ENCODE assay signal across 26 cellular contexts in the genomic region with DNA sequence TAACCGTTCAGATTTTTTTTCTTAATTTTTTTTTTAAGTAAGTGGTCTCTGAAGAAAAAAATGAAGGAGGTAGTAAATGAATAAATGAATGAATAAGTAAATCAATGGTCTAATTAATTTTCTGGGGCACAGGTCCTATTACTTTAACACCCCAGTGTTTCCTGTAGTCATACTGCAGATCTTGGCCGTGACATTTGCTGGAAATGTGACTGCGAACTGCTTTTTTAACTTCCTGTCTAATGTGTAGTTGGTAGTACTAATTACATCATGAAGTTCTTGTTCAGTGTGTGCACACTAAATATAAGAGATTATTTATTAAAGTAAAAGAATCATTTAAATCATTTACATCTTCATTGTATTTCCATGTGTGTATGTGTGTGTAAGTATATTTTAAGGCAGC. TPM values are rescaled to one million over a fixed set of nuclear protein-coding genes. Genes with fewer than 3 reads are reported as not detected.
DNase-seq lines count a peak whose midpoint lies in the region; ATAC-seq lines count a peak whose summit lies in the region.
"Had no signal": no experiment of that assay in that cellular context is flagged by ENCODE, and none has a peak within 500 bp of the region (broad histone marks: within the 10 kb centered on the region; RNA-seq: fewer than 3 reads in every experiment).

No MANE protein-coding gene starts in this region.

- peaks cover 7% of the 10 kb centered on the region for H3K9me3 Mint-ChIP-seq in activated T-cell treated with anti-CD3 and anti-CD28 coated beads, Interleukin-2, amount 50 U/mL, for 24 hours
- H3K9me3 Mint-ChIP-seq in T-cell, result peaks cover 4 to 6% (median 5%) of the 10 kb centered on the region in 3 donors
- peaks cover 6% of the 10 kb centered on the region for H3K9me3 Mint-ChIP-seq in activated naive CD8-positive, alpha-beta T cell treated with anti-CD3 and anti-CD28 coated beads, Interleukin-2, amount 10 ng/mL, durations not matched to agents 7 days and 5 days
- peaks cover 5% of the 10 kb centered on the region for H3K9me3 Mint-ChIP-seq in natural killer cell treated with Interleukin-12 subunit alpha and Interleukin-12 subunit beta and Interleukin-15 and Interleukin-18, amount 100 ng/mL, for 72 hours

- POLR2A ChIA-PET in T-cell (lab: Charles Lee), result no interaction called here
- POLR2A ChIA-PET in activated naive CD8-positive, alpha-beta T cell treated with anti-CD3 and anti-CD28 coated beads, Interleukin-2, amount 10 ng/mL, durations not matched to agents 7 days and 5 days (lab: Charles Lee), result no interaction called here

- no peak for DNase-seq in activated T-cell treated with anti-CD3 and anti-CD28 coated beads, Interleukin-2, amount 50 U/mL, for 24 hours
- DNase-seq in activated T-cell treated with anti-CD3 and anti-CD28 coated beads, Interleukin-2, amount 50 U/mL, for 48 hours, result no peak
- DNase-seq in T-cell (peak in 2 of 34 experiments; percentile 4 to 6), NCI-H2081 treated with DMSO at 0.1 percent for 48 hours (lab: John Stamatoyannopoulos, UW) (no peak), NCI-H524 (lab: John Stamatoyannopoulos, UW) (no peak)
- DNase-seq in activated naive CD8-positive, alpha-beta T cell treated with anti-CD3 and anti-CD28 coated beads, Interleukin-2, amount 10 ng/mL, durations not matched to agents 7 days and 5 days, result no peak
- DNase-seq in natural killer cell treated with Interleukin-12 subunit alpha and Interleukin-12 subunit beta and Interleukin-15 and Interleukin-18, amount 100 ng/mL, for 72 hours (ENCODE audit: low spot score), result no peak
- DNase-seq: activated CD4-positive, alpha-beta T cell treated with anti-CD3 and anti-CD28 coated beads for 4 hours; activated CD8-positive, alpha-beta memory T cell treated with anti-CD3 and anti-CD28 coated beads, Interleukin-2, amount 50 U/mL, for 4 hours; activated gamma-delta T cell; DMS 273 treated with DMSO at 0.1 percent for 48 hours; gastrocnemius medialis; mammary epithelial cell; NCI-H1092; NCI-H1694; NCI-H446; NCI-H82; pancreas; retina; SIG-M5; stimulated activated naive B cell treated with anti-CD40 and anti-IgM and Interleukin-4, amounts not matched to agents 10 μg/mL and 1 μg/mL and 100 μg/mL, for 72 hours; T-helper 9 cell had no signal

- no peaks in the 10 kb centered on the region for H3K27me3 Mint-ChIP-seq in activated T-cell treated with anti-CD3 and anti-CD28 coated beads, Interleukin-2, amount 50 U/mL, for 24 hours
- no peaks in the 10 kb centered on the region for H3K27me3 Mint-ChIP-seq in T-cell
- H3K27me3 Mint-ChIP-seq in activated naive CD8-positive, alpha-beta T cell treated with anti-CD3 and anti-CD28 coated beads, Interleukin-2, amount 10 ng/mL, durations not matched to agents 7 days and 5 days, result no peaks in the 10 kb centered on the region
- H3K27me3 Mint-ChIP-seq in natural killer cell treated with Interleukin-12 subunit alpha and Interleukin-12 subunit beta and Interleukin-15 and Interleukin-18, amount 100 ng/mL, for 72 hours, result no peaks in the 10 kb centered on the region
- H3K27me3 Mint-ChIP-seq: stimulated activated naive B cell treated with anti-CD40 and anti-IgM and Interleukin-4, amounts not matched to agents 10 μg/mL and 1 μg/mL and 100 μg/mL, for 72 hours had no signal

- H3K36me3 Mint-ChIP-seq in activated T-cell treated with anti-CD3 and anti-CD28 coated beads, Interleukin-2, amount 50 U/mL, for 24 hours (ENCODE audit: low read depth), result peaks cover 84% of the 10 kb centered on the region
- H3K36me3 Mint-ChIP-seq in T-cell, result peaks cover 53% of the 10 kb centered on the region
- H3K36me3 Mint-ChIP-seq in activated naive CD8-positive, alpha-beta T cell treated with anti-CD3 and anti-CD28 coated beads, Interleukin-2, amount 10 ng/mL, durations not matched to agents 7 days and 5 days, result peaks cover 58% of the 10 kb centered on the region
- H3K36me3 Mint-ChIP-seq in natural killer cell treated with Interleukin-12 subunit alpha and Interleukin-12 subunit beta and Interleukin-15 and Interleukin-18, amount 100 ng/mL, for 72 hours, result peaks cover 31% of the 10 kb centered on the region

- no peak overlapping the region for H3K4me3 Mint-ChIP-seq in activated T-cell treated with anti-CD3 and anti-CD28 coated beads, Interleukin-2, amount 50 U/mL, for 24 hours
- H3K4me3 Mint-ChIP-seq in T-cell, result peak overlapping the region in 1 of 3 donors; percentile 33
- no peak overlapping the region for H3K4me3 Mint-ChIP-seq in activated naive CD8-positive, alpha-beta T cell treated with anti-CD3 and anti-CD28 coated beads, Interleukin-2, amount 10 ng/mL, durations not matched to agents 7 days and 5 days
- H3K4me3 Mint-ChIP-seq in natural killer cell treated with Interleukin-12 subunit alpha and Interleukin-12 subunit beta and Interleukin-15 and Interleukin-18, amount 100 ng/mL, for 72 hours, result peak overlapping the region; percentile 40
- H3K4me3 Mint-ChIP-seq: neural crest cell; stimulated activated naive B cell treated with anti-CD40 and anti-IgM and Interleukin-4, amounts not matched to agents 10 μg/mL and 1 μg/mL and 100 μg/mL, for 72 hours had no signal

- H3K27ac Mint-ChIP-seq in activated T-cell treated with anti-CD3 and anti-CD28 coated beads, Interleukin-2, amount 50 U/mL, for 24 hours, result peak overlapping the region; percentile 77
- H3K27ac Mint-ChIP-seq in T-cell, result peak overlapping the region; percentile 16 to 69
- H3K27ac Mint-ChIP-seq in activated naive CD8-positive, alpha-beta T cell treated with anti-CD3 and anti-CD28 coated beads, Interleukin-2, amount 10 ng/mL, durations not matched to agents 7 days and 5 days, result peak overlapping the region; percentile 42
- H3K27ac Mint-ChIP-seq in natural killer cell treated with Interleukin-12 subunit alpha and Interleukin-12 subunit beta and Interleukin-15 and Interleukin-18, amount 100 ng/mL, for 72 hours, result peak overlapping the region; percentile 78 to 94
- H3K27ac Mint-ChIP-seq: stimulated activated naive B cell treated with anti-CD40 and anti-IgM and Interleukin-4, amounts not matched to agents 10 μg/mL and 1 μg/mL and 100 μg/mL, for 72 hours had no signal

- H3K4me1 Mint-ChIP-seq in activated T-cell treated with anti-CD3 and anti-CD28 coated beads, Interleukin-2, amount 50 U/mL, for 24 hours (ENCODE audit: low read depth), result peaks cover 77% of the 10 kb centered on the region
- H3K4me1 Mint-ChIP-seq in T-cell, result peaks cover 67 to 82% (median 80%) of the 10 kb centered on the region in 3 donors
- peaks cover 45% of the 10 kb centered on the region for H3K4me1 Mint-ChIP-seq in activated naive CD8-positive, alpha-beta T cell treated with anti-CD3 and anti-CD28 coated beads, Interleukin-2, amount 10 ng/mL, durations not matched to agents 7 days and 5 days
- H3K4me1 Mint-ChIP-seq in natural killer cell treated with Interleukin-12 subunit alpha and Interleukin-12 subunit beta and Interleukin-15 and Interleukin-18, amount 100 ng/mL, for 72 hours (ENCODE audit: low read depth in 2 of 2), result peaks cover 60 to 62% of the 10 kb centered on the region in 2 donors

- CTCF ChIA-PET in T-cell (lab: Charles Lee), result no interaction called here

- ATAC-seq in T-cell (replicated peaks in 1 of 4) (no peak), GM21423 (IDR thresholded peaks at IDR 0.05; ENCODE audit: unreplicated experiment) (no peak)
- ATAC-seq in activated naive CD8-positive, alpha-beta T cell treated with anti-CD3 and anti-CD28 coated beads, Interleukin-2, amount 10 ng/mL, durations not matched to agents 7 days and 5 days (ENCODE audit: low read depth), result no peak
- no peak for ATAC-seq in natural killer cell treated with Interleukin-12 subunit alpha and Interleukin-12 subunit beta and Interleukin-15 and Interleukin-18, amount 100 ng/mL, for 72 hours
- ATAC-seq: A549; gastrocnemius medialis; K562; pancreas; stimulated activated naive B cell treated with anti-CD40 and anti-IgM and Interleukin-4, amounts not matched to agents 10 μg/mL and 1 μg/mL and 100 μg/mL, for 72 hours had no signal

RNA-seq across cellular contexts. Expression of gene AEBP2, which starts 45.4 kb away (rescaled TPM):
- total RNA-seq in T-cell, result 10 to 100 TPM; 43.4 to 71.5 (median 50.0) TPM
- total RNA-seq in activated naive CD8-positive, alpha-beta T cell treated with anti-CD3 and anti-CD28 coated beads, Interleukin-2, amount 10 ng/mL, durations not matched to agents 7 days and 5 days, result 10 to 100 TPM; 60.3 to 62.7 TPM
- 10 to 100 TPM; 66.3 to 95.2 TPM for total RNA-seq in natural killer cell treated with Interleukin-12 subunit alpha and Interleukin-12 subunit beta and Interleukin-15 and Interleukin-18, amount 100 ng/mL, for 72 hours
